In the genomic region with DNA sequence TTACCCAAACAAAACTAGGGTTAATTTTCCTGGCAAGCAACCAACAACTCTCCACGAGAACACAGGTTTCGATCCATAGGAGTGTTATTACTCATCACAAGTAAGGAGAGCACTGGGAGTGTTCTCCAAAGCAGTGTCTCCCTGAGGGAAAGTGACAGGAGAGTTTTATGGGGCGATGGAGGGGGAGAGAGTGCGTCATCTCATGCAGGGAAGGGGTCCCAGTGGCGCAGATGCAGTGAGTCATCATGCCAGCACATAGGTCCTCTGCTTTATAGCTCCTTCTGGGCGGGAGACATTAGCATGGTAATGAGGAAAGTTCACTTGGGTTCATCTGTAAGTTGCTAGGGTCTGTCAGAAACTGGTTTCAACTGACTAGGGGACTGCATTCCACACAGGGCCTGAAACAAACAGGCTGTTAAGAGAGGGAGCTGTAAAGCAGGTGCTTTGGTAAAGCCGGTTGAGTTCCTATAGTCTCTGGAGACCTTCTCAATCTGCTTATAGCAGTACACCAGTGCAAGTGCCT, we compare ENCODE assay signal across 1 cellular context.
TF ChIP-seq lines count a peak whose summit lies in the region.

No MANE protein-coding gene starts in this region.

TF ChIP-seq in HEK293, 187 proteins besides CTCF, POLR2A, EP300 and RAD21 (continued from another document and continues in another):
- no peak for TF ChIP-seq ZNF426 (tag by site-specific recombination; IDR thresholded peaks at IDR 0.05)
- TF ChIP-seq, protein P1, sequence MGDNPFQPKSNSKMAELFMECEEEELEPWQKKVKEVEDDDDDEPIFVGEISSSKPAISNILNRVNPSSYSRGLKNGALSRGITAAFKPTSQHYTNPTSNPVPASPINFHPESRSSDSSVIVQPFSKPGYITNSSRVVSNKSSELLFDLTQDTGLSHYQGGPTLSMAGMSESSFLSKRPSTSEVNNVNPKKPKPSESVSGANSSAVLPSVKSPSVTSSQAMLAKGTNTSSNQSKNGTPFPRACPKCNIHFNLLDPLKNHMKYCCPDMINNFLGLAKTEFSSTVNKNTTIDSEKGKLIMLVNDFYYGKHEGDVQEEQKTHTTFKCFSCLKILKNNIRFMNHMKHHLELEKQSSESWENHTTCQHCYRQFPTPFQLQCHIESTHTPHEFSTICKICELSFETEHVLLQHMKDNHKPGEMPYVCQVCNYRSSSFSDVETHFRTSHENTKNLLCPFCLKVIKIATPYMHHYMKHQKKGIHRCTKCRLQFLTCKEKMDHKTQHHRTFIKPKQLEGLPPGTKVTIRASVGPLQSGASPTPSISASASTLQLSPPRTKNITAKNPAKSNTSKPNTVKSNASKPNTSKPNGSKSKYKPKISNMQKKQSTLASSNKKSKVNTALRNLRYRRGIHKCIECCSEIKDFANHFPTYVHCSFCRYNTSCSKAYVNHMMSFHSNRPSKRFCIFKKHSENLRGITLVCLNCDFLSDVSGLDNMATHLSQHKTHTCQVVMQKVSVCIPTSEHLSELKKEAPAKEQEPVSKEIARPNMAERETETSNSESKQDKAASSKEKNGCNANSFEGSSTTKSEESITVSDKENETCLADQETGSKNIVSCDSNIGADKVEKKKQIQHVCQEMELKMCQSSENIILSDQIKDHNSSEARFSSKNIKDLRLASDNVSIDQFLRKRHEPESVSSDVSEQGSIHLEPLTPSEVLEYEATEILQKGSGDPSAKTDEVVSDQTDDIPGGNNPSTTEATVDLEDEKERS (tag by site-specific recombination; IDR thresholded peaks at IDR 0.05): peak; percentile 56; the same call in 1 of the 2 replicates
- TF ChIP-seq ZBTB44 (tag by site-specific recombination; IDR thresholded peaks at IDR 0.05): peak; percentile 78
- TF ChIP-seq SP7 (tag by site-specific recombination; IDR thresholded peaks at IDR 0.05): peak; percentile 94
- no peak for TF ChIP-seq AEBP2 (tag by site-specific recombination; IDR thresholded peaks at IDR 0.05; ENCODE audit: borderline replicate concordance)
- peak; percentile 65 for TF ChIP-seq ZNF10 (tag by site-specific recombination; IDR thresholded peaks at IDR 0.05)
- peak; percentile 79 for TF ChIP-seq ZIC2 (tag by site-specific recombination; IDR thresholded peaks at IDR 0.05)
- TF ChIP-seq ZNF473 (tag by site-specific recombination; IDR thresholded peaks at IDR 0.05): no peak
- no peak for TF ChIP-seq YY1 (tag by site-specific recombination; IDR thresholded peaks at IDR 0.05)
- no peak for TF ChIP-seq ZNF513 (tag by site-specific recombination; IDR thresholded peaks at IDR 0.05)
- 0 out of 2 replicates have a peak, but pooled peaks have one; percentile 10 for TF ChIP-seq ZNF664 (tag by site-specific recombination; IDR thresholded peaks at IDR 0.05)
- TF ChIP-seq PRDM1 (tag by site-specific recombination; IDR thresholded peaks at IDR 0.05): peak; percentile 86
- peak; percentile 92 for TF ChIP-seq TRIM28 (IDR thresholded peaks at IDR 0.05; ENCODE audit: borderline replicate concordance, low read length)
- TF ChIP-seq ZNF639 (tag by site-specific recombination; IDR thresholded peaks at IDR 0.05): peak; percentile 93
- TF ChIP-seq ZNF23 (tag by site-specific recombination; IDR thresholded peaks at IDR 0.05; ENCODE audit: borderline replicate concordance): no peak
- TF ChIP-seq ZNF670 (tag by site-specific recombination; IDR thresholded peaks at IDR 0.05; ENCODE audit: low read depth): no peak
- TF ChIP-seq ZNF394 (tag by site-specific recombination; IDR thresholded peaks at IDR 0.05; ENCODE audit: borderline replicate concordance): peak; percentile 37; the same call in 1 of the 2 replicates
- no peak for TF ChIP-seq ZNF114 (tag by site-specific recombination; IDR thresholded peaks at IDR 0.05)
- TF ChIP-seq ZNF549 (tag by site-specific recombination; IDR thresholded peaks at IDR 0.05): no peak
- no peak for TF ChIP-seq ZFP41 (tag by site-specific recombination; IDR thresholded peaks at IDR 0.05; ENCODE audit: borderline replicate concordance)
- 0 out of 2 replicates have a peak, but pooled peaks have one; percentile 75 for TF ChIP-seq HOXD13 (CRISPR knock-in tag; IDR thresholded peaks at IDR 0.05; ENCODE audit: borderline replicate concordance)
- TF ChIP-seq ZNF16 (tag by site-specific recombination; IDR thresholded peaks at IDR 0.05; ENCODE audit: low read depth): no peak
- TF ChIP-seq OSR2 (tag by site-specific recombination; IDR thresholded peaks at IDR 0.05): peak; percentile 73
- peak; percentile 77 for TF ChIP-seq SETDB1 (IDR thresholded peaks at IDR 0.05; ENCODE audit: insufficient read length, low read length)
- no peak for TF ChIP-seq PRDM2 (tag by site-specific recombination; IDR thresholded peaks at IDR 0.05; ENCODE audit: borderline replicate concordance)
- no peak for TF ChIP-seq ZNF362 (tag by site-specific recombination; IDR thresholded peaks at IDR 0.05)
- no peak for TF ChIP-seq ZNF266 (tag by site-specific recombination; IDR thresholded peaks at IDR 0.05; ENCODE audit: low read depth)
- no peak for TF ChIP-seq ZNF140 (tag by site-specific recombination; IDR thresholded peaks at IDR 0.05)
- TF ChIP-seq GLIS1 (tag by site-specific recombination; IDR thresholded peaks at IDR 0.05): peak; percentile 94
- no peak for TF ChIP-seq ZNF174 (tag by site-specific recombination; IDR thresholded peaks at IDR 0.05)
- no peak for TF ChIP-seq ZNF610 (tag by site-specific recombination; IDR thresholded peaks at IDR 0.05; ENCODE audit: borderline replicate concordance)
- no peak for TF ChIP-seq ZNF777 (tag by site-specific recombination; IDR thresholded peaks at IDR 0.05; ENCODE audit: borderline replicate concordance)
- no peak for TF ChIP-seq ZNF26 (tag by site-specific recombination; IDR thresholded peaks at IDR 0.05)
- TF ChIP-seq, protein P2, sequence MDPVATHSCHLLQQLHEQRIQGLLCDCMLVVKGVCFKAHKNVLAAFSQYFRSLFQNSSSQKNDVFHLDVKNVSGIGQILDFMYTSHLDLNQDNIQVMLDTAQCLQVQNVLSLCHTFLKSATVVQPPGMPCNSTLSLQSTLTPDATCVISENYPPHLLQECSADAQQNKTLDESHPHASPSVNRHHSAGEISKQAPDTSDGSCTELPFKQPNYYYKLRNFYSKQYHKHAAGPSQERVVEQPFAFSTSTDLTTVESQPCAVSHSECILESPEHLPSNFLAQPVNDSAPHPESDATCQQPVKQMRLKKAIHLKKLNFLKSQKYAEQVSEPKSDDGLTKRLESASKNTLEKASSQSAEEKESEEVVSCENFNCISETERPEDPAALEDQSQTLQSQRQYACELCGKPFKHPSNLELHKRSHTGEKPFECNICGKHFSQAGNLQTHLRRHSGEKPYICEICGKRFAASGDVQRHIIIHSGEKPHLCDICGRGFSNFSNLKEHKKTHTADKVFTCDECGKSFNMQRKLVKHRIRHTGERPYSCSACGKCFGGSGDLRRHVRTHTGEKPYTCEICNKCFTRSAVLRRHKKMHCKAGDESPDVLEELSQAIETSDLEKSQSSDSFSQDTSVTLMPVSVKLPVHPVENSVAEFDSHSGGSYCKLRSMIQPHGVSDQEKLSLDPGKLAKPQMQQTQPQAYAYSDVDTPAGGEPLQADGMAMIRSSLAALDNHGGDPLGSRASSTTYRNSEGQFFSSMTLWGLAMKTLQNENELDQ (tag by site-specific recombination; IDR thresholded peaks at IDR 0.05; ENCODE audit: low read depth): no peak
- TF ChIP-seq WT1 (tag by site-specific recombination; IDR thresholded peaks at IDR 0.05): peak; percentile 95
- TF ChIP-seq SP3 (tag by site-specific recombination; IDR thresholded peaks at IDR 0.05): no peak
